ENCODE assay signal across 8 cellular contexts in genomic region chr5:14595189-14595588, GRCh38. TPM values are rescaled to one million over a fixed set of nuclear protein-coding genes. Genes with fewer than 3 reads are reported as not detected.
DNase-seq lines count a peak whose midpoint lies in the region; ATAC-seq and TF ChIP-seq lines count a peak whose summit lies in the region.

No MANE protein-coding gene starts in this region.

- TF ChIP-seq CTCF in DND-41 (IDR thresholded peaks at IDR 0.05; ENCODE audit: borderline replicate concordance, extremely low read depth, low read length, poor library complexity, severe bottlenecking) = no peak
- TF ChIP-seq CTCF in activated CD8-positive, alpha-beta T cell treated with anti-CD3 and anti-CD28 coated beads for 36 hours (IDR thresholded peaks at IDR 0.05) = no peak
- TF ChIP-seq CTCF in neutrophil (IDR thresholded peaks at IDR 0.05) = no peak

- no peak overlapping the region for H3K27ac ChIP-seq in DND-41 (ENCODE audit: low read length)
- H3K27ac ChIP-seq in neutrophil = peak overlapping the region; percentile 87

- peaks cover 3% of the 10 kb centered on the region for H3K9me3 Mint-ChIP-seq in activated CD8-positive, alpha-beta T cell treated with anti-CD3 and anti-CD28 coated beads for 36 hours

- H3K4me1 Mint-ChIP-seq in activated CD8-positive, alpha-beta T cell treated with anti-CD3 and anti-CD28 coated beads for 36 hours (ENCODE audit: low read depth) = peaks cover 92% of the 10 kb centered on the region

- H3K4me3 ChIP-seq in DND-41 (ENCODE audit: low read depth in 1 of 2, low read length in 2 of 2) (no peak overlapping the region), neutrophil (ENCODE audit: low read depth in 1 of 2, low read length in 1 of 2) (peak overlapping the region; percentile 13 to 22)

- H3K79me2 ChIP-seq in DND-41 (ENCODE audit: insufficient read depth, low read length) = no peaks in the 10 kb centered on the region

- POLR2A ChIA-PET in activated CD8-positive, alpha-beta T cell treated with anti-CD3 and anti-CD28 coated beads for 36 hours (lab: Charles Lee) = interaction anchor here (1.0 to 6.0 kb wide), 2 partner anchors 12 to 172 kb away, joined by 3 to 48 read pairs; partner anchors contain the start of gene OTULINL

- H3K27ac Mint-ChIP-seq in activated CD8-positive, alpha-beta T cell treated with anti-CD3 and anti-CD28 coated beads for 36 hours = peak overlapping the region; percentile 96

- peak overlapping the region; percentile 51; the same call in 1 of the 2 replicates for H3K4me2 ChIP-seq in DND-41 (ENCODE audit: insufficient read depth, low read length)

- H3K36me3 ChIP-seq in DND-41 (ENCODE audit: insufficient read depth, low read length) (no peaks in the 10 kb centered on the region), neutrophil (no peaks in the 10 kb centered on the region)

- H3K9me3 ChIP-seq in DND-41 (ENCODE audit: insufficient read depth, low read length, severe bottlenecking) = no peaks in the 10 kb centered on the region
- no peaks in the 10 kb centered on the region for H3K9me3 ChIP-seq in neutrophil

- intact Hi-C loops in activated CD8-positive, alpha-beta T cell treated with anti-CD3 and anti-CD28 coated beads for 36 hours (cut with micrococcal nuclease) = loop anchor here (2.0 to 5.0 kb wide), 2 partner anchors 72 to 180 kb away; no protein-coding TSS in a partner anchor

- no peaks in the 10 kb centered on the region for H3K27me3 Mint-ChIP-seq in activated CD8-positive, alpha-beta T cell treated with anti-CD3 and anti-CD28 coated beads for 36 hours

- DNase-seq in DND-41 = peak; percentile 6
- DNase-seq in activated CD8-positive, alpha-beta T cell treated with anti-CD3 and anti-CD28 coated beads for 36 hours = peak; percentile 70
- DNase-seq in EL = no peak
- DNase-seq in cortex of kidney (lab: John Stamatoyannopoulos, UW) = no peak
- DNase-seq in NCI-H510A treated with DMSO at 0.1 percent for 48 hours (lab: John Stamatoyannopoulos, UW) = no peak

- H4K20me1 ChIP-seq in DND-41 (ENCODE audit: insufficient read depth, low read length) = no peaks in the 10 kb centered on the region

- H3K27me3 ChIP-seq in DND-41 (ENCODE audit: insufficient read depth, low read length, poor library complexity) (no peaks in the 10 kb centered on the region), neutrophil (no peaks in the 10 kb centered on the region)

- ATAC-seq in DND-41 (ENCODE audit: insufficient read depth, low read depth) (peak; percentile 79), GM19438 (IDR thresholded peaks at IDR 0.05; ENCODE audit: low read depth, unreplicated experiment) (peak; percentile 76), HG03378 (IDR thresholded peaks at IDR 0.05; ENCODE audit: unreplicated experiment) (peak; percentile 85)
- peak; percentile 76 for ATAC-seq in activated CD8-positive, alpha-beta T cell treated with anti-CD3 and anti-CD28 coated beads for 36 hours

- no peak overlapping the region for H3K9ac ChIP-seq in DND-41 (ENCODE audit: low read depth, low read length)

- CTCF ChIA-PET in activated CD8-positive, alpha-beta T cell treated with anti-CD3 and anti-CD28 coated beads for 36 hours (lab: Charles Lee) = interaction anchor here (5.8 kb wide), 1 partner anchor 13 kb away, joined by 27 read pairs; the partner anchor contains the start of gene OTULINL

- H3K4me1 ChIP-seq in DND-41 (ENCODE audit: insufficient read depth, low read length) (peaks cover 15% of the 10 kb centered on the region), neutrophil (ENCODE audit: control insufficient read depth in 1 of 2, insufficient read depth in 1 of 2, low read depth in 1 of 2, low read length in 1 of 2) (peaks cover 93 to 94% of the 10 kb centered on the region in 2 experiments)

- peak overlapping the region; percentile 65 for H3K4me3 Mint-ChIP-seq in activated CD8-positive, alpha-beta T cell treated with anti-CD3 and anti-CD28 coated beads for 36 hours

- H3K36me3 Mint-ChIP-seq in activated CD8-positive, alpha-beta T cell treated with anti-CD3 and anti-CD28 coated beads for 36 hours (ENCODE audit: low read depth) = peaks cover 21% of the 10 kb centered on the region

- H2AFZ ChIP-seq in DND-41 (ENCODE audit: low read depth, low read length) = no peak overlapping the region

RNA-seq across cellular contexts. Expression of gene OTULINL, which starts 13.6 kb away (rescaled TPM):
- 10 to 100 TPM; 19.7 to 21.1 TPM for total RNA-seq in activated CD8-positive, alpha-beta T cell treated with anti-CD3 and anti-CD28 coated beads for 36 hours

Comparison
In these comparisons a context has a peak if more than half of its experiments do, and no peak if none do; other contexts are left out.
1. DNase-seq: peak in DND-41 (single experiment) and activated CD8-positive, alpha-beta T cell treated with anti-CD3 and anti-CD28 coated beads for 36 hours (single experiment); none in EL (single experiment), cortex of kidney (single experiment) and NCI-H510A treated with DMSO at 0.1 percent for 48 hours (single experiment).
2. H3K4me3 ChIP-seq: peak in neutrophil (2 of 2); none in DND-41 (0 of 2).
3. Peak in every context shown above with its lines, with median percentiles within 50 percentile points of each other: ATAC-seq.